11 cellular contexts compared by ENCODE assay signal in genomic region chr7:7765422-7765821, GRCh38. TPM values are rescaled to one million over a fixed set of nuclear protein-coding genes. Genes with fewer than 3 reads are reported as not detected.
DNase-seq lines count a peak whose midpoint lies in the region; ATAC-seq and TF ChIP-seq lines count a peak whose summit lies in the region.
"Had no signal": no experiment of that assay in that cellular context is flagged by ENCODE, and none has a peak within 500 bp of the region (broad histone marks: within the 10 kb centered on the region; RNA-seq: fewer than 3 reads in every experiment).

No MANE protein-coding gene starts in this region.

- no peaks in the 10 kb centered on the region for H3K36me3 ChIP-seq in right lobe of liver

- CTCF ChIA-PET in RWPE1 (lab: Yijun Ruan, JAX): interaction anchor here (0.5 to 1.2 kb wide), 5 partner anchors 14 to 1004 kb away, joined by 3 to 4 read pairs (median 3); no protein-coding TSS in a partner anchor

- TF ChIP-seq POLR2A in right lobe of liver (IDR thresholded peaks at IDR 0.05): no peak

- no peak overlapping the region for H3K27ac ChIP-seq in RWPE1
- H3K27ac ChIP-seq in right lobe of liver: no peak overlapping the region
- H3K27ac ChIP-seq in right cardiac atrium (ENCODE audit: low read length): no peak overlapping the region

- H3K9me3 ChIP-seq in right lobe of liver (no peaks in the 10 kb centered on the region), right cardiac atrium (ENCODE audit: control insufficient read depth, low read length) (no peaks in the 10 kb centered on the region)

- H3K27me3 ChIP-seq in right lobe of liver (no peaks in the 10 kb centered on the region), right cardiac atrium (ENCODE audit: control insufficient read depth, insufficient read depth) (no peaks in the 10 kb centered on the region)

- no peak for TF ChIP-seq CTCF in GM12865 (IDR thresholded peaks at IDR 0.05; ENCODE audit: insufficient read depth, low read depth, low read length, missing control alignments)
- no peak for TF ChIP-seq CTCF in GM20000 (IDR thresholded peaks at IDR 0.05; ENCODE audit: extremely low read depth, missing control alignments)
- TF ChIP-seq CTCF in RWPE1 (conservative IDR thresholded peaks at IDR 0.05; ENCODE audit: low read depth): no peak
- TF ChIP-seq CTCF in right lobe of liver (IDR thresholded peaks at IDR 0.05): no peak

- POLR2A ChIA-PET in RWPE1 (lab: Yijun Ruan, JAX; ENCODE audit: low non-redundant PET): no interaction called here

- intact Hi-C loops in right lobe of liver (cut with DNase I) (no loop called here), right cardiac atrium (cut with DNase I) (no loop called here)

- ATAC-seq in HG03045 (IDR thresholded peaks at IDR 0.05; ENCODE audit: unreplicated experiment) (peak; percentile 59), right lobe of liver (no peak), right cardiac atrium (no peak)
- ATAC-seq: left colon had no signal

- H3K4me3 ChIP-seq in GM12865 (ENCODE audit: low read depth, low read length) (no peak overlapping the region), right lobe of liver (no peak overlapping the region), right cardiac atrium (ENCODE audit: low read length) (no peak overlapping the region)

- H3K4me1 ChIP-seq in right lobe of liver (peaks cover 0 to 7% (median 0%) of the 10 kb centered on the region in 4 donors), right cardiac atrium (ENCODE audit: control insufficient read depth, insufficient read depth, low read length) (no peaks in the 10 kb centered on the region)

- DNase-seq in GM12865 (ENCODE audit: low read depth) (peak; percentile 73), GM20000 (ENCODE audit: low spot score) (peak; percentile 40), RWPE1 (ENCODE audit: low spot score) (peak; percentile 52), right lobe of liver (no peak), NCI-H2196 treated with DMSO at 0.1 percent for 48 hours (lab: John Stamatoyannopoulos, UW; ENCODE audit: unreplicated experiment) (no peak), OCI-M1 (lab: John Stamatoyannopoulos, UW) (no peak), right cardiac atrium (no peak)
- DNase-seq: erythroblast, KG1, left colon had no signal

RNA-seq across cellular contexts. Expression of gene RPA3, which starts 47.0 kb away (rescaled TPM):
- total RNA-seq in right lobe of liver: 10 to 100 TPM; 11.3 to 22.3 (median 21.4) TPM
- total RNA-seq in right cardiac atrium: 10 to 100 TPM; 17.6 to 27.4 (median 21.0) TPM
- polyA plus RNA-seq in right cardiac atrium: 25.0 TPM

Comparison
In these comparisons a context has a peak if more than half of its experiments do, and no peak if none do; other contexts are left out.
1. DNase-seq: peak in GM12865 (single experiment), GM20000 (single experiment) and RWPE1 (single experiment); none in right lobe of liver (0 of 3), NCI-H2196 treated with DMSO at 0.1 percent for 48 hours (single experiment), OCI-M1 (single experiment) and right cardiac atrium (0 of 3).